Comparison of ENCODE assay signal across 23 cellular contexts in the genomic region with DNA sequence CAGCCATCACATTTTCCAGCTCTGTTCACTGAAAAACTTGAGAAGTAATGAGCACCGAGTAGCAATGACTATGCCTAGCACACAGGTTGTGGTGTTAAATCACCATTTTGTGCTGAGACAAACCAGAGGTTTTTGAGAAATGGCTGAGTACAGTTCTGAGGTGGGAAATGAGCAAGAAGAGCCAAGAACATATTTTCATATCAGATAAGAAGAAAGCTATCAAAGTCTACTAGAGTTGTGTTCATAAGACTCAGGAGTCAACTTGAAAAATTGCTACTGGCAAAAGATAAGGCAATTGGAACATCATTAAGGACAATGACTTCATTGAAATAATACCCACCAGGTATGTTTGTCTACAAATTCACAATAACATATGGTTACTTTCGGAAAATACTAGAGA.
A peak's percentile ranks its signal among the peaks of the same experiment; 100 is the strongest.
DNase-seq lines count a peak whose midpoint lies in the region; ATAC-seq, FAIRE-seq and TF ChIP-seq lines count a peak whose summit lies in the region.
"Had no signal": no experiment of that assay in that cellular context is flagged by ENCODE, and none has a peak within 500 bp of the region (broad histone marks: within the 10 kb centered on the region; RNA-seq: fewer than 3 reads in every experiment).

No MANE protein-coding gene starts in this region.

- H2BK15ac ChIP-seq in H9 (ENCODE audit: low read depth, low read length): no peak overlapping the region
- peak overlapping the region; percentile 74 for H2BK15ac ChIP-seq in mesendoderm (replicated peaks; ENCODE audit: low read depth)

- H3K18ac ChIP-seq in H9 (ENCODE audit: insufficient read length, low read depth, low read length) (no peak overlapping the region), mesendoderm (ENCODE audit: low read length) (no peak overlapping the region)

- FAIRE-seq in D721Med (lab: Jason Lieb, UNC) (peak; percentile 77), astrocyte (lab: Jason Lieb, UNC) (no peak)
- FAIRE-seq: A549, GM12891, GM18507 had no signal

- no peak overlapping the region for H3T11ph ChIP-seq in H9 (ENCODE audit: low read length)

- H2AFZ ChIP-seq in H9 (ENCODE audit: low read length) (no peak overlapping the region), astrocyte (ENCODE audit: low read depth, low read length) (no peak overlapping the region)

- ATAC-seq in stimulated activated naive B cell treated with anti-CD40 and anti-IgM and Interleukin-4, amounts not matched to agents 10 μg/mL and 1 μg/mL and 100 μg/mL, for 72 hours (replicated peaks): no peak
- ATAC-seq in body of pancreas: no peak
- ATAC-seq: A549 had no signal

- H3K27me3 ChIP-seq in H9 (ENCODE audit: insufficient read depth, low read length) (no peaks in the 10 kb centered on the region), astrocyte (ENCODE audit: insufficient read depth, low read length) (no peaks in the 10 kb centered on the region), mesendoderm (ENCODE audit: insufficient read depth, low read length, poor library complexity) (no peaks in the 10 kb centered on the region), body of pancreas (no peaks in the 10 kb centered on the region)
- H3K27me3 ChIP-seq: BE2C; BLaER1 treated with 17β-estradiol and CSF1 and Interleukin-3, amounts not matched to agents 10 nM and 100 nM had no signal

- no peak overlapping the region for H4K8ac ChIP-seq in H9 (replicated peaks; ENCODE audit: insufficient read length, low read depth, low read length)
- no peak overlapping the region for H4K8ac ChIP-seq in mesendoderm (ENCODE audit: low read depth, low read length)

- no peak overlapping the region for H4K91ac ChIP-seq in H9 (ENCODE audit: insufficient read length, low read depth, low read length)

- no peak overlapping the region for H2AK5ac ChIP-seq in H9 (ENCODE audit: insufficient read length, low read length)
- H2AK5ac ChIP-seq in mesendoderm (ENCODE audit: low read length): no peak overlapping the region

- no peak overlapping the region for H3K27ac ChIP-seq in H9 (ENCODE audit: insufficient read length, low read depth, low read length)
- H3K27ac ChIP-seq in astrocyte (ENCODE audit: low read depth, low read length): no peak overlapping the region
- H3K27ac ChIP-seq in mesendoderm (ENCODE audit: low read depth, low read length): no peak overlapping the region
- no peak overlapping the region for H3K27ac ChIP-seq in body of pancreas
- H3K27ac ChIP-seq: A549; BLaER1 treated with 17β-estradiol and CSF1 and Interleukin-3, amounts not matched to agents 10 nM and 100 nM had no signal

- H3K23me2 ChIP-seq in H9 (ENCODE audit: insufficient read length, low read depth, low read length, poor library complexity, severe bottlenecking): no peaks in the 10 kb centered on the region

- H3K4me1 ChIP-seq in H9 (ENCODE audit: insufficient read depth, low read length) (peaks cover 2% of the 10 kb centered on the region; the same call in 1 of the 2 replicates), astrocyte (ENCODE audit: insufficient read depth, low read length) (no peaks in the 10 kb centered on the region), mesendoderm (ENCODE audit: control insufficient read depth, low read depth, low read length) (no peaks in the 10 kb centered on the region), body of pancreas (no peaks in the 10 kb centered on the region)
- H3K4me1 ChIP-seq: A549, BE2C had no signal

- H3K36me3 ChIP-seq in astrocyte (ENCODE audit: insufficient read depth, low read length) (no peaks in the 10 kb centered on the region), mesendoderm (ENCODE audit: control insufficient read depth, insufficient read depth, low read length) (no peaks in the 10 kb centered on the region), body of pancreas (replicated peaks in 1 of 2; ENCODE audit: insufficient read depth in 1 of 2, low read depth in 2 of 2) (no peaks in the 10 kb centered on the region)
- H3K36me3 ChIP-seq: BE2C; BLaER1 treated with 17β-estradiol and CSF1 and Interleukin-3, amounts not matched to agents 10 nM and 100 nM; HAP-1 had no signal

- no peak overlapping the region for H4K5ac ChIP-seq in H9 (ENCODE audit: insufficient read length, low read depth, low read length)
- H4K5ac ChIP-seq in mesendoderm (ENCODE audit: low read length): no peak overlapping the region

- intact Hi-C loops in body of pancreas (cut with DNase I): no loop called here

- H3K36me3 Mint-ChIP-seq in H9 (ENCODE audit: insufficient read depth in 1 of 3, low read depth in 3 of 3) (no peaks in the 10 kb centered on the region; a peak in 1 of 7 replicates), astrocyte (ENCODE audit: low read depth, unreplicated experiment) (no peaks in the 10 kb centered on the region)
- H3K36me3 Mint-ChIP-seq in stimulated activated naive B cell treated with anti-CD40 and anti-IgM and Interleukin-4, amounts not matched to agents 10 μg/mL and 1 μg/mL and 100 μg/mL, for 72 hours: no peaks in the 10 kb centered on the region
- H3K36me3 Mint-ChIP-seq: CD14-positive monocyte; CD8-positive, alpha-beta memory T cell had no signal

- H3K14ac ChIP-seq in H9 (ENCODE audit: insufficient read depth, low read length): no peak overlapping the region

- H4K20me1 ChIP-seq in H9 (ENCODE audit: control insufficient read depth, insufficient read depth, insufficient read length): no peaks in the 10 kb centered on the region
- no peaks in the 10 kb centered on the region for H4K20me1 ChIP-seq in astrocyte (ENCODE audit: insufficient read depth, low read length)
- H4K20me1 ChIP-seq: BLaER1 treated with 17β-estradiol and CSF1 and Interleukin-3, amounts not matched to agents 10 nM and 100 nM had no signal

- H3K9me3 ChIP-seq in H9 (ENCODE audit: control insufficient read depth, low read depth, low read length) (no peaks in the 10 kb centered on the region), astrocyte (ENCODE audit: insufficient read depth, low read depth, low read length) (no peaks in the 10 kb centered on the region), body of pancreas (no peaks in the 10 kb centered on the region)
- H3K9me3 ChIP-seq: A549; BE2C; BLaER1 treated with 17β-estradiol and CSF1 and Interleukin-3, amounts not matched to agents 10 nM and 100 nM; HAP-1 had no signal

- H2BK5ac ChIP-seq in H9 (ENCODE audit: insufficient read length, low read length): no peak overlapping the region
- H2BK5ac ChIP-seq in mesendoderm (ENCODE audit: low read length): no peak overlapping the region

- H2BK12ac ChIP-seq in H9 (ENCODE audit: insufficient read length, low read depth, low read length): no peak overlapping the region

- TF ChIP-seq CTCF in D721Med (IDR thresholded peaks at IDR 0.05; ENCODE audit: insufficient read depth, missing control alignments) (no peak), H9 (conservative IDR thresholded peaks at IDR 0.05) (no peak), astrocyte (IDR thresholded peaks at IDR 0.05; ENCODE audit: insufficient read depth, low read depth, low read length) (no peak), body of pancreas (IDR thresholded peaks at IDR 0.05) (no peak)

- H3K79me2 ChIP-seq in H9 (ENCODE audit: insufficient read depth, low read length) (no peaks in the 10 kb centered on the region), astrocyte (ENCODE audit: insufficient read depth, low read length) (no peaks in the 10 kb centered on the region), mesendoderm (ENCODE audit: control insufficient read depth, insufficient read depth, low read length) (no peaks in the 10 kb centered on the region)

- H3K27me3 Mint-ChIP-seq in H9 (ENCODE audit: low read depth) (no peaks in the 10 kb centered on the region), astrocyte (ENCODE audit: low read depth, unreplicated experiment) (no peaks in the 10 kb centered on the region)
- no peaks in the 10 kb centered on the region for H3K27me3 Mint-ChIP-seq in stimulated activated naive B cell treated with anti-CD40 and anti-IgM and Interleukin-4, amounts not matched to agents 10 μg/mL and 1 μg/mL and 100 μg/mL, for 72 hours
- H3K27me3 Mint-ChIP-seq: CD4-positive, alpha-beta T cell; CD8-positive, alpha-beta memory T cell had no signal

- H2BK120ac ChIP-seq in H9 (ENCODE audit: low read depth, low read length, poor library complexity, severe bottlenecking): no peak overlapping the region
- H2BK120ac ChIP-seq in mesendoderm (ENCODE audit: low read depth, low read length): no peak overlapping the region

- H3K4me3 ChIP-seq in astrocyte (ENCODE audit: insufficient read depth, low read depth, low read length) (no peak overlapping the region), mesendoderm (ENCODE audit: low read length) (no peak overlapping the region), body of pancreas (no peak overlapping the region)
- H3K4me3 ChIP-seq: A549; BLaER1 treated with 17β-estradiol and CSF1 and Interleukin-3, amounts not matched to agents 10 nM and 100 nM; HAP-1 had no signal

- H3K23ac ChIP-seq in H9 (ENCODE audit: insufficient read length, low read depth, low read length) (no peak overlapping the region), mesendoderm (ENCODE audit: low read length) (no peak overlapping the region)

- no peak overlapping the region for H3K4me2 ChIP-seq in H9 (ENCODE audit: insufficient read depth, insufficient read length, low read length)
- H3K4me2 ChIP-seq in astrocyte (ENCODE audit: low read length): no peak overlapping the region
- H3K4me2 ChIP-seq in mesendoderm (ENCODE audit: low read length): no peak overlapping the region
- H3K4me2 ChIP-seq: A549; BLaER1 treated with 17β-estradiol and CSF1 and Interleukin-3, amounts not matched to agents 10 nM and 100 nM had no signal

- H3K4ac ChIP-seq in H9 (ENCODE audit: low read depth, low read length) (no peak overlapping the region), mesendoderm (ENCODE audit: low read depth, low read length) (no peak overlapping the region)

- no peak overlapping the region for H3K9ac ChIP-seq in H9 (ENCODE audit: extremely low read depth, insufficient read length, low read length)
- no peak overlapping the region for H3K9ac ChIP-seq in astrocyte (ENCODE audit: low read length)
- no peak overlapping the region for H3K9ac ChIP-seq in mesendoderm (ENCODE audit: low read length)
- H3K9ac ChIP-seq: BLaER1 treated with 17β-estradiol and CSF1 and Interleukin-3, amounts not matched to agents 10 nM and 100 nM had no signal

- H3K4me1 Mint-ChIP-seq in H9 (peaks cover 28 to 34% of the 10 kb centered on the region in 2 experiments), astrocyte (ENCODE audit: low read depth, unreplicated experiment) (no peaks in the 10 kb centered on the region)
- H3K4me1 Mint-ChIP-seq in stimulated activated naive B cell treated with anti-CD40 and anti-IgM and Interleukin-4, amounts not matched to agents 10 μg/mL and 1 μg/mL and 100 μg/mL, for 72 hours: no peaks in the 10 kb centered on the region
- H3K4me1 Mint-ChIP-seq: CD14-positive monocyte; CD8-positive, alpha-beta memory T cell had no signal

- no peak for TF ChIP-seq POLR2A in body of pancreas (IDR thresholded peaks at IDR 0.05)

- H3K4me3 Mint-ChIP-seq in H9 (no peak overlapping the region), astrocyte (ENCODE audit: unreplicated experiment) (no peak overlapping the region)
- H3K4me3 Mint-ChIP-seq in stimulated activated naive B cell treated with anti-CD40 and anti-IgM and Interleukin-4, amounts not matched to agents 10 μg/mL and 1 μg/mL and 100 μg/mL, for 72 hours: no peak overlapping the region
- H3K4me3 Mint-ChIP-seq: CD14-positive monocyte; CD4-positive, alpha-beta T cell; CD8-positive, alpha-beta memory T cell; HFFc6 had no signal

- H3K79me1 ChIP-seq in H9 (ENCODE audit: insufficient read depth, low read depth, low read length, poor library complexity, severe bottlenecking) (no peaks in the 10 kb centered on the region), mesendoderm (ENCODE audit: low read length) (no peaks in the 10 kb centered on the region)

- H2BK20ac ChIP-seq in H9 (ENCODE audit: low read depth, low read length, poor library complexity, severe bottlenecking): no peak overlapping the region

- H3K9me3 Mint-ChIP-seq in H9: no peaks in the 10 kb centered on the region
- H3K9me3 Mint-ChIP-seq in astrocyte (ENCODE audit: unreplicated experiment): no peaks in the 10 kb centered on the region
- no peaks in the 10 kb centered on the region for H3K9me3 Mint-ChIP-seq in stimulated activated naive B cell treated with anti-CD40 and anti-IgM and Interleukin-4, amounts not matched to agents 10 μg/mL and 1 μg/mL and 100 μg/mL, for 72 hours

- no peak for DNase-seq in D721Med (ENCODE audit: insufficient read length, low spot score)
- DNase-seq in H9: no peak
- peak; percentile 42 for DNase-seq in astrocyte (ENCODE audit: low read depth)
- DNase-seq in mesendoderm: no peak
- DNase-seq in NCI-H1048 (lab: John Stamatoyannopoulos, UW): no peak
- no peak for DNase-seq in stimulated activated naive B cell treated with anti-CD40 and anti-IgM and Interleukin-4, amounts not matched to agents 10 μg/mL and 1 μg/mL and 100 μg/mL, for 72 hours
- DNase-seq in body of pancreas: no peak
- DNase-seq: 8988T; ACHN; AML-193; BE2C; CD4-positive, alpha-beta T cell; CD8-positive, alpha-beta memory T cell; DMS53; DMS79 treated with DMSO at 0.1 percent for 48 hours; GF-D8; HFFc6 had no signal

- H3K27ac Mint-ChIP-seq in H9: peak overlapping the region in 2 of 3 experiments; percentile 1 to 30; a peak in 3 of 7 replicates
- no peak overlapping the region for H3K27ac Mint-ChIP-seq in astrocyte (ENCODE audit: unreplicated experiment)
- no peak overlapping the region for H3K27ac Mint-ChIP-seq in stimulated activated naive B cell treated with anti-CD40 and anti-IgM and Interleukin-4, amounts not matched to agents 10 μg/mL and 1 μg/mL and 100 μg/mL, for 72 hours
- H3K27ac Mint-ChIP-seq: CD14-positive monocyte; CD4-positive, alpha-beta T cell; CD8-positive, alpha-beta memory T cell; HFFc6 had no signal

- WGBS in H9 (ENCODE audit: extremely low coverage, insufficient read length, low lambda C conversion rate): no CpG with 5 or more reads among the region's 2 CpGs
- no CpG with 5 or more reads among the region's 2 CpGs for WGBS in mesendoderm (ENCODE audit: extremely low coverage, insufficient coverage, low lambda C conversion rate)
- WGBS in body of pancreas, 2 donors: 41 to 43% methylated on average over 2 of the region's 2 CpGs

- no peak overlapping the region for H3K56ac ChIP-seq in H9 (ENCODE audit: insufficient read length, low read depth, low read length)
- no peak overlapping the region for H3K56ac ChIP-seq in mesendoderm (ENCODE audit: low read length)

Comparison
In these comparisons a context has a peak if more than half of its experiments do, and no peak if none do; other contexts are left out.
1. H3K27ac Mint-ChIP-seq: peak in H9 (2 of 3); none in astrocyte (single experiment) and stimulated activated naive B cell treated with anti-CD40 and anti-IgM and Interleukin-4, amounts not matched to agents 10 μg/mL and 1 μg/mL and 100 μg/mL, for 72 hours (single experiment).